Comparison of ENCODE assay signal across 1 cellular context in the genomic region with DNA sequence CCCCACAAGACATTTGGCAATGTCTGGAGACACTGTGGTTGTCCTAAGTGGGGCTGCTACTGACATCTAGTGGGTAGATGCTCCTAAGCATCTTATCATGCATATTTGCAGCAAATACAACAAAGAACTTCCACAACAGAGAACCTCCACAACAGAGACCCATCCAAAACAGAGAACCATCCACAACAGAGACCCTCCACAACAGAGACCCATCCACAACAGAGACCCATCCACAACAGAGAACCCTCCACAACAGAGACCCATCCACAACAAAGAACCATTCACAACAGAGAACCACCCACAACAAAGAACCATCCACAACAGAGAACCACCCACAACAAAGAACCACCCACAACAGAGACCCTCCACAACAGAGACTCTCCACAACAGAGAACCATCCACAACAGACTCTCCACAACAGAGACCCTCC.
TF ChIP-seq lines count a peak whose summit lies in the region.

No MANE protein-coding gene starts in this region.

TF ChIP-seq in H1, 55 proteins besides CTCF, POLR2A, EP300 and RAD21:
- TF ChIP-seq CEBPB (IDR thresholded peaks at IDR 0.05; ENCODE audit: low read depth, low read length) (peak; percentile 65; the same call in 1 of the 2 replicates), HDAC6 (IDR thresholded peaks at IDR 0.05; ENCODE audit: low read depth, low read length) (no peak), CTBP2 (IDR thresholded peaks at IDR 0.05; ENCODE audit: borderline replicate concordance, insufficient read depth, insufficient read length, low read length) (no peak)
